In the genomic region with DNA sequence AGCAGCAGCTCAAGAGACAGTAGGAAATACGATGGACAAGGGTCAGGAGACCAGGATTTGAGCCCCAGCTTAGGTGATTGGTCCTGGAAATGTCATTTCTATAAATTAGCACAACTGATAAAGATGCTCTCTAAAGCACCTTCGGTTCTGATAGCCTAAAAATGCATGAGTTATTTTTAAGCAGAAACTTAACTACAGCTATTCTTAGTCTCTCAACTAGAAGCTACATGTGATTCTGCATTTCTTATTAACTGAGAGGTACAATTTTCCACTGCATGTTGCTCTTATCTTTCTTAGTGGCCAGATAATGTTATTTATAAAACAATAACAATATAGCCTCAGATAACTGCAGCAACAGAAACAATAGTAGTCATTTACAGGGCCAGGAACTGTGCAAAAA, we compare ENCODE assay signal across 19 cellular contexts.
"Had no signal": no experiment of that assay in that cellular context is flagged by ENCODE, and none has a peak within 500 bp of the region (broad histone marks: within the 10 kb centered on the region; RNA-seq: fewer than 3 reads in every experiment).

No MANE protein-coding gene starts in this region.

- H3K4me3 ChIP-seq: body of pancreas, cardiac muscle cell, hepatocyte, left lung, right lobe of liver, transverse colon had no signal

- H3K9ac ChIP-seq: parathyroid adenoma had no signal

- H3K79me2 ChIP-seq: hepatocyte, parathyroid adenoma had no signal

- H3K27ac ChIP-seq: body of pancreas, cardiac muscle cell, hepatocyte, left lung, parathyroid adenoma, right lobe of liver, transverse colon, WERI-Rb-1 had no signal

- H3K27me3 ChIP-seq: body of pancreas, cardiac muscle cell, hepatocyte, left lung, right lobe of liver, transverse colon had no signal

- DNase-seq: activated gamma-delta T cell treated with Interleukin-2 at 50 U/mL for 16 hours; activated T-cell treated with anti-CD3 and anti-CD28 coated beads, Interleukin-2, amount 50 U/mL, for 1 hour; anterior cingulate cortex; body of pancreas; effector CD4-positive, alpha-beta T cell; immature natural killer cell; left lung; mammary epithelial cell; nucleus accumbens; right lobe of liver; small intestine; stimulated activated CD4-positive, alpha-beta T cell treated with anti-CD3 and anti-CD28 coated beads, Interleukin-15, amount 100 ng/mL, for 24 hours; stimulated activated CD8-positive, alpha-beta memory T cell treated with anti-CD3 and anti-CD28 coated beads, Interleukin-4, amount 100 ng/mL, for 48 hours; stimulated activated naive B cell treated with anti-CD40 and anti-IgM and Interleukin-4, amounts not matched to agents 10 μg/mL and 1 μg/mL and 100 μg/mL, for 72 hours; transverse colon; WERI-Rb-1 had no signal

- H2AFZ ChIP-seq: hepatocyte, parathyroid adenoma had no signal

- H3K4me1 ChIP-seq: body of pancreas, parathyroid adenoma, right lobe of liver had no signal

- H3K9me3 ChIP-seq: body of pancreas, left lung, right lobe of liver, transverse colon had no signal

- ATAC-seq: body of pancreas; left lung; right lobe of liver; stimulated activated naive B cell treated with anti-CD40 and anti-IgM and Interleukin-4, amounts not matched to agents 10 μg/mL and 1 μg/mL and 100 μg/mL, for 72 hours had no signal

- H3K4me2 ChIP-seq: hepatocyte had no signal

- H3K36me3 ChIP-seq: cardiac muscle cell, left lung, right lobe of liver, transverse colon, WERI-Rb-1 had no signal
